In genomic region chr1:74587888-74588287, GRCh38 we compare ENCODE assay signal across 4 cellular contexts.
"Had no signal": no experiment of that assay in that cellular context is flagged by ENCODE, and none has a peak within 500 bp of the region (broad histone marks: within the 10 kb centered on the region; RNA-seq: fewer than 3 reads in every experiment).

No MANE protein-coding gene starts in this region.

- DNase-seq: H9, HCEC 1CT, KBM-7 had no signal

- H3K4me2 ChIP-seq: GM23338 had no signal

- ATAC-seq: GM23338 had no signal

- H2AFZ ChIP-seq: GM23338 had no signal

- H3K4me3 ChIP-seq: GM23338 had no signal
